ENCODE assay signal across 1 cellular context in the genomic region with DNA sequence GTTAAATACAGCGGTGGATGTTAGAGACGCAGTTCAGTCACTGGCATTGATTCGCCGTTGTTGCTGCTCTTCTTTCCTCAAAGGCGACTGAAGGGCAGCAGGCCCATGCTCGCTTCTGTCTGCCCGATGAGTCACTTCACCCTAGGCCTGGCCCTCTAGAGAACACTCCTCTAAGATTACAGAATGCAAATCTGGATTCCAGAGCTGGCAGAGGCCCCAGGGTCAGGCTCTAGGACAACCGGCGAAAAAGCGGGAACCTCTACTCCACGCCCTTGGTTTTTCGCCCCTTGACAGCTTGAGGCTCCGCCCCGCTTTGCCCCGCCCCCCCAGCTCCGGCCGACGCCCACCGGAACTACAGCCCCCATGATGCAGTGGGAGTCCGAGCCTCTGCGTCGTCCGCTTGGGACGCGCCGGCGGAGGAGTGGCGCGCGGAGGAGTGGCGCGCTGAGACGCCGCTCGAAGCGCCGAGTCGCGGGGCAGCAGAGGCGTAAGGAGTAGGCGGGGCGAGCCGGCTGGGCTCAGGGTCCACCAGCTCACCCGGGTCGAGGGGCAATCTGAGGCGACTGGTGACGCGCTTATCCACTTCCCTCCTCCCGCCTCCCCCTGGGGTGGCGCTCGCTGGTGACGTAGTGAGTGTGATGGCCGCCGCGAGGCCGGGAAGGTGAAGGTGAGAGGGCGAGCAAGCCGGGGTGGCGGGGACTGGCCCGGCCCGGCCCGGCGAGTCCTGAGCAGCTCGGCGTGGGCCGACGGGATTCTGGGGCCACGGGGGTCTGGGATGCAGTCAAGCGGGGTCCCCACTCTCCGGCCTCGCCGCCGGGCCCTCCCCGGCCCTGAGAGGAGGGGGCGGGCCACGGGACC.
TF ChIP-seq lines count a peak whose summit lies in the region.

A gene (plus strand): TSS at position 627 of the 858 bp plus-strand sequence. CDS start 8,725 bp downstream, outside the sequence.

TF ChIP-seq in HepG2, 621 proteins besides CTCF, POLR2A, EP300 and RAD21 (continued from another document and continues in another):
- TF ChIP-seq THYN1 (CRISPR knock-in tag; IDR thresholded peaks at IDR 0.05; ENCODE audit: borderline replicate concordance, low read depth) (no peak), ZNF850 (CRISPR knock-in tag; conservative IDR thresholded peaks at IDR 0.05) (no peak), TMF1 (CRISPR knock-in tag; IDR thresholded peaks at IDR 0.05; ENCODE audit: low read depth) (no peak), KLF15 (CRISPR knock-in tag; IDR thresholded peaks at IDR 0.05; ENCODE audit: borderline replicate concordance) (peak; percentile 46; the same call in 1 of the 2 replicates), ZNF615 (CRISPR knock-in tag; IDR thresholded peaks at IDR 0.05; ENCODE audit: borderline replicate concordance) (no peak), ZNF251 (CRISPR knock-in tag; IDR thresholded peaks at IDR 0.05) (no peak), ZSCAN29 (CRISPR knock-in tag; conservative IDR thresholded peaks at IDR 0.05) (no peak; the same call in 1 of the 2 replicates), SOX13 (IDR thresholded peaks at IDR 0.05) (no peak), SOX13 (CRISPR knock-in tag; conservative IDR thresholded peaks at IDR 0.05 in 1 of 2, IDR thresholded peaks at IDR 0.05 in 1 of 2) (no peak), ZSCAN30 (CRISPR knock-in tag; IDR thresholded peaks at IDR 0.05) (peak; percentile 89), ZKSCAN5 (CRISPR knock-in tag; IDR thresholded peaks at IDR 0.05) (no peak), MED8 (CRISPR knock-in tag; IDR thresholded peaks at IDR 0.05; ENCODE audit: insufficient replicate concordance) (peak; percentile 84), ZNF562 (CRISPR knock-in tag; IDR thresholded peaks at IDR 0.05; ENCODE audit: borderline replicate concordance) (no peak), U2AF2 (IDR thresholded peaks at IDR 0.05; ENCODE audit: low read depth, low read length) (no peak), PLRG1 (conservative IDR thresholded peaks at IDR 0.05) (no peak), ZNF224 (CRISPR knock-in tag; IDR thresholded peaks at IDR 0.05) (peak; percentile 61; the same call in 1 of the 2 replicates), ATRX (CRISPR knock-in tag; IDR thresholded peaks at IDR 0.05; ENCODE audit: borderline replicate concordance) (no peak), CENPT (CRISPR knock-in tag; IDR thresholded peaks at IDR 0.05; ENCODE audit: low read depth) (0 out of 2 replicates have a peak, but pooled peaks have one; percentile 40), ZNF30 (CRISPR knock-in tag; IDR thresholded peaks at IDR 0.05) (no peak)
- TF ChIP-seq, protein P1, sequence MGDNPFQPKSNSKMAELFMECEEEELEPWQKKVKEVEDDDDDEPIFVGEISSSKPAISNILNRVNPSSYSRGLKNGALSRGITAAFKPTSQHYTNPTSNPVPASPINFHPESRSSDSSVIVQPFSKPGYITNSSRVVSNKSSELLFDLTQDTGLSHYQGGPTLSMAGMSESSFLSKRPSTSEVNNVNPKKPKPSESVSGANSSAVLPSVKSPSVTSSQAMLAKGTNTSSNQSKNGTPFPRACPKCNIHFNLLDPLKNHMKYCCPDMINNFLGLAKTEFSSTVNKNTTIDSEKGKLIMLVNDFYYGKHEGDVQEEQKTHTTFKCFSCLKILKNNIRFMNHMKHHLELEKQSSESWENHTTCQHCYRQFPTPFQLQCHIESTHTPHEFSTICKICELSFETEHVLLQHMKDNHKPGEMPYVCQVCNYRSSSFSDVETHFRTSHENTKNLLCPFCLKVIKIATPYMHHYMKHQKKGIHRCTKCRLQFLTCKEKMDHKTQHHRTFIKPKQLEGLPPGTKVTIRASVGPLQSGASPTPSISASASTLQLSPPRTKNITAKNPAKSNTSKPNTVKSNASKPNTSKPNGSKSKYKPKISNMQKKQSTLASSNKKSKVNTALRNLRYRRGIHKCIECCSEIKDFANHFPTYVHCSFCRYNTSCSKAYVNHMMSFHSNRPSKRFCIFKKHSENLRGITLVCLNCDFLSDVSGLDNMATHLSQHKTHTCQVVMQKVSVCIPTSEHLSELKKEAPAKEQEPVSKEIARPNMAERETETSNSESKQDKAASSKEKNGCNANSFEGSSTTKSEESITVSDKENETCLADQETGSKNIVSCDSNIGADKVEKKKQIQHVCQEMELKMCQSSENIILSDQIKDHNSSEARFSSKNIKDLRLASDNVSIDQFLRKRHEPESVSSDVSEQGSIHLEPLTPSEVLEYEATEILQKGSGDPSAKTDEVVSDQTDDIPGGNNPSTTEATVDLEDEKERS (CRISPR knock-in tag; IDR thresholded peaks at IDR 0.05): no peak; the same call in 1 of the 2 replicates
- TF ChIP-seq, protein P2, sequence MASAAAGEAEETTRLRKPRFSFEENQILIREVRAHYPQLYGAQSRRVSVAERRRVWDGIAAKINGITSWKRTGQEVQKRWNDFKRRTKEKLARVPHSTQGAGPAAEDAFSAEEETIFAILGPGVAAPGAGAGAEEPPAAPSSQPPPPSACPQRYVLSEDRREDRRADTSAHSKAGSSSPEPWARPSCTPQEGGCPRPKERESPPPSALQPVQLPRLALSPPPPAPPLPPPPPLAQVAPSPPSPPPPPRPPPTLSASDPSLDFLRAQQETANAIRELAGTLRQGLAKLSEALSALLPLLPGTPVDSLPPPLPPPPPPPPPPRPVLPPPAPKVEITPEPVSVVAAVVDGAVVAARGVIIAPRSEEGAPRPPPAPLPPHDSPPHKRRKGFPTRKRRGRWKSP (CRISPR knock-in tag; IDR thresholded peaks at IDR 0.05): peak; percentile 93
- TF ChIP-seq, protein P3, sequence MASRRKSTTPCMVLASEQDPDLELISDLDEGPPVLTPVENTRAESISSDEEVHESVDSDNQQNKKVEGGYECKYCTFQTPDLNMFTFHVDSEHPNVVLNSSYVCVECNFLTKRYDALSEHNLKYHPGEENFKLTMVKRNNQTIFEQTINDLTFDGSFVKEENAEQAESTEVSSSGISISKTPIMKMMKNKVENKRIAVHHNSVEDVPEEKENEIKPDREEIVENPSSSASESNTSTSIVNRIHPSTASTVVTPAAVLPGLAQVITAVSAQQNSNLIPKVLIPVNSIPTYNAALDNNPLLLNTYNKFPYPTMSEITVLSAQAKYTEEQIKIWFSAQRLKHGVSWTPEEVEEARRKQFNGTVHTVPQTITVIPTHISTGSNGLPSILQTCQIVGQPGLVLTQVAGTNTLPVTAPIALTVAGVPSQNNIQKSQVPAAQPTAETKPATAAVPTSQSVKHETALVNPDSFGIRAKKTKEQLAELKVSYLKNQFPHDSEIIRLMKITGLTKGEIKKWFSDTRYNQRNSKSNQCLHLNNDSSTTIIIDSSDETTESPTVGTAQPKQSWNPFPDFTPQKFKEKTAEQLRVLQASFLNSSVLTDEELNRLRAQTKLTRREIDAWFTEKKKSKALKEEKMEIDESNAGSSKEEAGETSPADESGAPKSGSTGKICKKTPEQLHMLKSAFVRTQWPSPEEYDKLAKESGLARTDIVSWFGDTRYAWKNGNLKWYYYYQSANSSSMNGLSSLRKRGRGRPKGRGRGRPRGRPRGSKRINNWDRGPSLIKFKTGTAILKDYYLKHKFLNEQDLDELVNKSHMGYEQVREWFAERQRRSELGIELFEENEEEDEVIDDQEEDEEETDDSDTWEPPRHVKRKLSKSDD (CRISPR knock-in tag; IDR thresholded peaks at IDR 0.05; ENCODE audit: low read depth): peak; percentile 94
- TF ChIP-seq, protein P4, sequence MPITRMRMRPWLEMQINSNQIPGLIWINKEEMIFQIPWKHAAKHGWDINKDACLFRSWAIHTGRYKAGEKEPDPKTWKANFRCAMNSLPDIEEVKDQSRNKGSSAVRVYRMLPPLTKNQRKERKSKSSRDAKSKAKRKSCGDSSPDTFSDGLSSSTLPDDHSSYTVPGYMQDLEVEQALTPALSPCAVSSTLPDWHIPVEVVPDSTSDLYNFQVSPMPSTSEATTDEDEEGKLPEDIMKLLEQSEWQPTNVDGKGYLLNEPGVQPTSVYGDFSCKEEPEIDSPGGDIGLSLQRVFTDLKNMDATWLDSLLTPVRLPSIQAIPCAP (CRISPR knock-in tag; IDR thresholded peaks at IDR 0.05; ENCODE audit: low read depth): no peak
- TF ChIP-seq, protein P5, sequence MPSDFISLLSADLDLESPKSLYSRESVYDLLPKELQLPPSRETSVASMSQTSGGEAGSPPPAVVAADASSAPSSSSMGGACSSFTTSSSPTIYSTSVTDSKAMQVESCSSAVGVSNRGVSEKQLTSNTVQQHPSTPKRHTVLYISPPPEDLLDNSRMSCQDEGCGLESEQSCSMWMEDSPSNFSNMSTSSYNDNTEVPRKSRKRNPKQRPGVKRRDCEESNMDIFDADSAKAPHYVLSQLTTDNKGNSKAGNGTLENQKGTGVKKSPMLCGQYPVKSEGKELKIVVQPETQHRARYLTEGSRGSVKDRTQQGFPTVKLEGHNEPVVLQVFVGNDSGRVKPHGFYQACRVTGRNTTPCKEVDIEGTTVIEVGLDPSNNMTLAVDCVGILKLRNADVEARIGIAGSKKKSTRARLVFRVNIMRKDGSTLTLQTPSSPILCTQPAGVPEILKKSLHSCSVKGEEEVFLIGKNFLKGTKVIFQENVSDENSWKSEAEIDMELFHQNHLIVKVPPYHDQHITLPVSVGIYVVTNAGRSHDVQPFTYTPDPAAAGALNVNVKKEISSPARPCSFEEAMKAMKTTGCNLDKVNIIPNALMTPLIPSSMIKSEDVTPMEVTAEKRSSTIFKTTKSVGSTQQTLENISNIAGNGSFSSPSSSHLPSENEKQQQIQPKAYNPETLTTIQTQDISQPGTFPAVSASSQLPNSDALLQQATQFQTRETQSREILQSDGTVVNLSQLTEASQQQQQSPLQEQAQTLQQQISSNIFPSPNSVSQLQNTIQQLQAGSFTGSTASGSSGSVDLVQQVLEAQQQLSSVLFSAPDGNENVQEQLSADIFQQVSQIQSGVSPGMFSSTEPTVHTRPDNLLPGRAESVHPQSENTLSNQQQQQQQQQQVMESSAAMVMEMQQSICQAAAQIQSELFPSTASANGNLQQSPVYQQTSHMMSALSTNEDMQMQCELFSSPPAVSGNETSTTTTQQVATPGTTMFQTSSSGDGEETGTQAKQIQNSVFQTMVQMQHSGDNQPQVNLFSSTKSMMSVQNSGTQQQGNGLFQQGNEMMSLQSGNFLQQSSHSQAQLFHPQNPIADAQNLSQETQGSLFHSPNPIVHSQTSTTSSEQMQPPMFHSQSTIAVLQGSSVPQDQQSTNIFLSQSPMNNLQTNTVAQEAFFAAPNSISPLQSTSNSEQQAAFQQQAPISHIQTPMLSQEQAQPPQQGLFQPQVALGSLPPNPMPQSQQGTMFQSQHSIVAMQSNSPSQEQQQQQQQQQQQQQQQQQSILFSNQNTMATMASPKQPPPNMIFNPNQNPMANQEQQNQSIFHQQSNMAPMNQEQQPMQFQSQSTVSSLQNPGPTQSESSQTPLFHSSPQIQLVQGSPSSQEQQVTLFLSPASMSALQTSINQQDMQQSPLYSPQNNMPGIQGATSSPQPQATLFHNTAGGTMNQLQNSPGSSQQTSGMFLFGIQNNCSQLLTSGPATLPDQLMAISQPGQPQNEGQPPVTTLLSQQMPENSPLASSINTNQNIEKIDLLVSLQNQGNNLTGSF (CRISPR knock-in tag; IDR thresholded peaks at IDR 0.05): no peak
- TF ChIP-seq, protein P6, sequence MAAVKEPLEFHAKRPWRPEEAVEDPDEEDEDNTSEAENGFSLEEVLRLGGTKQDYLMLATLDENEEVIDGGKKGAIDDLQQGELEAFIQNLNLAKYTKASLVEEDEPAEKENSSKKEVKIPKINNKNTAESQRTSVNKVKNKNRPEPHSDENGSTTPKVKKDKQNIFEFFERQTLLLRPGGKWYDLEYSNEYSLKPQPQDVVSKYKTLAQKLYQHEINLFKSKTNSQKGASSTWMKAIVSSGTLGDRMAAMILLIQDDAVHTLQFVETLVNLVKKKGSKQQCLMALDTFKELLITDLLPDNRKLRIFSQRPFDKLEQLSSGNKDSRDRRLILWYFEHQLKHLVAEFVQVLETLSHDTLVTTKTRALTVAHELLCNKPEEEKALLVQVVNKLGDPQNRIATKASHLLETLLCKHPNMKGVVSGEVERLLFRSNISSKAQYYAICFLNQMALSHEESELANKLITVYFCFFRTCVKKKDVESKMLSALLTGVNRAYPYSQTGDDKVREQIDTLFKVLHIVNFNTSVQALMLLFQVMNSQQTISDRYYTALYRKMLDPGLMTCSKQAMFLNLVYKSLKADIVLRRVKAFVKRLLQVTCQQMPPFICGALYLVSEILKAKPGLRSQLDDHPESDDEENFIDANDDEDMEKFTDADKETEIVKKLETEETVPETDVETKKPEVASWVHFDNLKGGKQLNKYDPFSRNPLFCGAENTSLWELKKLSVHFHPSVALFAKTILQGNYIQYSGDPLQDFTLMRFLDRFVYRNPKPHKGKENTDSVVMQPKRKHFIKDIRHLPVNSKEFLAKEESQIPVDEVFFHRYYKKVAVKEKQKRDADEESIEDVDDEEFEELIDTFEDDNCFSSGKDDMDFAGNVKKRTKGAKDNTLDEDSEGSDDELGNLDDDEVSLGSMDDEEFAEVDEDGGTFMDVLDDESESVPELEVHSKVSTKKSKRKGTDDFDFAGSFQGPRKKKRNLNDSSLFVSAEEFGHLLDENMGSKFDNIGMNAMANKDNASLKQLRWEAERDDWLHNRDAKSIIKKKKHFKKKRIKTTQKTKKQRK (IDR thresholded peaks at IDR 0.05; ENCODE audit: low read length): no peak
- TF ChIP-seq, protein P7, sequence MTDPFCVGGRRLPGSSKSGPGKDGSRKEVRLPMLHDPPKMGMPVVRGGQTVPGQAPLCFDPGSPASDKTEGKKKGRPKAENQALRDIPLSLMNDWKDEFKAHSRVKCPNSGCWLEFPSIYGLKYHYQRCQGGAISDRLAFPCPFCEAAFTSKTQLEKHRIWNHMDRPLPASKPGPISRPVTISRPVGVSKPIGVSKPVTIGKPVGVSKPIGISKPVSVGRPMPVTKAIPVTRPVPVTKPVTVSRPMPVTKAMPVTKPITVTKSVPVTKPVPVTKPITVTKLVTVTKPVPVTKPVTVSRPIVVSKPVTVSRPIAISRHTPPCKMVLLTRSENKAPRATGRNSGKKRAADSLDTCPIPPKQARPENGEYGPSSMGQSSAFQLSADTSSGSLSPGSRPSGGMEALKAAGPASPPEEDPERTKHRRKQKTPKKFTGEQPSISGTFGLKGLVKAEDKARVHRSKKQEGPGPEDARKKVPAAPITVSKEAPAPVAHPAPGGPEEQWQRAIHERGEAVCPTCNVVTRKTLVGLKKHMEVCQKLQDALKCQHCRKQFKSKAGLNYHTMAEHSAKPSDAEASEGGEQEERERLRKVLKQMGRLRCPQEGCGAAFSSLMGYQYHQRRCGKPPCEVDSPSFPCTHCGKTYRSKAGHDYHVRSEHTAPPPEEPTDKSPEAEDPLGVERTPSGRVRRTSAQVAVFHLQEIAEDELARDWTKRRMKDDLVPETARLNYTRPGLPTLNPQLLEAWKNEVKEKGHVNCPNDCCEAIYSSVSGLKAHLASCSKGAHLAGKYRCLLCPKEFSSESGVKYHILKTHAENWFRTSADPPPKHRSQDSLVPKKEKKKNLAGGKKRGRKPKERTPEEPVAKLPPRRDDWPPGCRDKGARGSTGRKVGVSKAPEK (CRISPR knock-in tag; IDR thresholded peaks at IDR 0.05; ENCODE audit: borderline replicate concordance): no peak
- TF ChIP-seq, protein P8, sequence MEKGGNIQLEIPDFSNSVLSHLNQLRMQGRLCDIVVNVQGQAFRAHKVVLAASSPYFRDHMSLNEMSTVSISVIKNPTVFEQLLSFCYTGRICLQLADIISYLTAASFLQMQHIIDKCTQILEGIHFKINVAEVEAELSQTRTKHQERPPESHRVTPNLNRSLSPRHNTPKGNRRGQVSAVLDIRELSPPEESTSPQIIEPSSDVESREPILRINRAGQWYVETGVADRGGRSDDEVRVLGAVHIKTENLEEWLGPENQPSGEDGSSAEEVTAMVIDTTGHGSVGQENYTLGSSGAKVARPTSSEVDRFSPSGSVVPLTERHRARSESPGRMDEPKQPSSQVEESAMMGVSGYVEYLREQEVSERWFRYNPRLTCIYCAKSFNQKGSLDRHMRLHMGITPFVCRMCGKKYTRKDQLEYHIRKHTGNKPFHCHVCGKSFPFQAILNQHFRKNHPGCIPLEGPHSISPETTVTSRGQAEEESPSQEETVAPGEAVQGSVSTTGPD (CRISPR knock-in tag; IDR thresholded peaks at IDR 0.05): no peak
